Comparison of ENCODE assay signal across 11 cellular contexts in genomic region chr16:50685456-50686058, GRCh38. TPM values are rescaled to one million over a fixed set of nuclear protein-coding genes. Genes with fewer than 3 reads are reported as not detected.
A peak's percentile ranks its signal among the peaks of the same experiment; 100 is the strongest.
DNase-seq lines count a peak whose midpoint lies in the region; ATAC-seq and TF ChIP-seq lines count a peak whose summit lies in the region.
"Had no signal": no experiment of that assay in that cellular context is flagged by ENCODE, and none has a peak within 500 bp of the region (broad histone marks: within the 10 kb centered on the region; RNA-seq: fewer than 3 reads in every experiment).

No MANE protein-coding gene starts in this region.

- H3K9me3 ChIP-seq in RWPE2 (ENCODE audit: severe bottlenecking) (no peaks in the 10 kb centered on the region), esophagus (ENCODE audit: control insufficient read depth in 2 of 2, insufficient read depth in 1 of 2, low read depth in 1 of 2, low read length in 1 of 2) (no peaks in the 10 kb centered on the region), tibial artery (no peaks in the 10 kb centered on the region)

- H3K27me3 Mint-ChIP-seq in activated naive CD4-positive, alpha-beta T cell treated with anti-CD3 and anti-CD28 coated beads, Interleukin-2, amount 10 ng/mL, durations not matched to agents 7 days and 5 days: peaks cover 5% of the 10 kb centered on the region

- H3K4me3 Mint-ChIP-seq in activated naive CD4-positive, alpha-beta T cell treated with anti-CD3 and anti-CD28 coated beads, Interleukin-2, amount 10 ng/mL, durations not matched to agents 7 days and 5 days: no peak overlapping the region

- intact Hi-C loops in tibial artery (cut with DNase I; ENCODE audit: low total_unique reads): no loop called here

- H3K9me3 Mint-ChIP-seq in activated naive CD4-positive, alpha-beta T cell treated with anti-CD3 and anti-CD28 coated beads, Interleukin-2, amount 10 ng/mL, durations not matched to agents 7 days and 5 days: no peaks in the 10 kb centered on the region

- H3K4me1 ChIP-seq in RWPE2 (ENCODE audit: insufficient read depth, poor library complexity, severe bottlenecking) (no peaks in the 10 kb centered on the region), esophagus (ENCODE audit: control insufficient read depth in 2 of 2, insufficient read depth in 2 of 2, low read length in 1 of 2) (peaks cover 3 to 8% of the 10 kb centered on the region in 2 donors), tibial artery (peaks cover 0 to 6% (median 0%) of the 10 kb centered on the region in 4 donors)

- 0 out of 3 replicates have a peak, but pooled peaks have one; percentile 48 for ATAC-seq in RWPE2 (ENCODE audit: low read depth)

- no peak overlapping the region for H3K4me3 ChIP-seq in RWPE2 (ENCODE audit: severe bottlenecking)
- no peak overlapping the region for H3K4me3 ChIP-seq in esophagus (ENCODE audit: low read depth in 1 of 2, low read length in 2 of 2)
- no peak overlapping the region for H3K4me3 ChIP-seq in tibial artery

- H3K36me3 Mint-ChIP-seq in activated naive CD4-positive, alpha-beta T cell treated with anti-CD3 and anti-CD28 coated beads, Interleukin-2, amount 10 ng/mL, durations not matched to agents 7 days and 5 days: peaks cover 2% of the 10 kb centered on the region

- CTCF ChIA-PET in activated naive CD4-positive, alpha-beta T cell treated with anti-CD3 and anti-CD28 coated beads, Interleukin-2, amount 10 ng/mL, durations not matched to agents 7 days and 5 days (lab: Charles Lee): interaction anchor here (0.6 to 3.8 kb wide), 6 partner anchors 8 to 70 kb away, joined by 3 to 23 read pairs (median 4); no protein-coding TSS in a partner anchor

- H3K27me3 ChIP-seq in RWPE2 (ENCODE audit: insufficient read depth, poor library complexity, severe bottlenecking): no peaks in the 10 kb centered on the region
- no peaks in the 10 kb centered on the region for H3K27me3 ChIP-seq in esophagus (ENCODE audit: control insufficient read depth in 1 of 2, insufficient read depth in 2 of 2, low read length in 2 of 2)
- H3K27me3 ChIP-seq in tibial artery: no peaks in the 10 kb centered on the region

- TF ChIP-seq CTCF in RWPE2 (IDR thresholded peaks at IDR 0.05; ENCODE audit: poor library complexity, severe bottlenecking): no peak
- TF ChIP-seq CTCF in tibial artery (IDR thresholded peaks at IDR 0.05): no peak

- H3K36me3 ChIP-seq in RWPE2 (ENCODE audit: low read depth) (no peaks in the 10 kb centered on the region), esophagus (ENCODE audit: control insufficient read depth in 2 of 2, insufficient read depth in 2 of 2, low read length in 1 of 2) (no peaks in the 10 kb centered on the region), tibial artery (no peaks in the 10 kb centered on the region)

- WGBS in esophagus, 2 donors: 71 to 72% methylated on average over 8 of the region's 8 CpGs

- DNase-seq in activated naive CD4-positive, alpha-beta T cell treated with anti-CD3 and anti-CD28 coated beads, Interleukin-2, amount 10 ng/mL, durations not matched to agents 7 days and 5 days: no peak
- DNase-seq in activated naive CD4-positive, alpha-beta T cell treated with Interleukin-2 at 50 U/mL for 16 hours: no peak
- no peak for DNase-seq in RWPE2 (ENCODE audit: low spot score)
- DNase-seq in tibial artery: peak; percentile 51 to 59
- no peak for DNase-seq in nucleus accumbens (lab: John Stamatoyannopoulos, UW)
- no peak for DNase-seq in DMS153 treated with DMSO at 0.1 percent for 48 hours (lab: John Stamatoyannopoulos, UW; ENCODE audit: unreplicated experiment)
- DNase-seq in NAMALWA (ENCODE audit: low spot score): no peak
- DNase-seq: central memory CD4-positive, alpha-beta T cell; GDM1 had no signal

- peak overlapping the region; percentile 87 for H3K27ac Mint-ChIP-seq in activated naive CD4-positive, alpha-beta T cell treated with anti-CD3 and anti-CD28 coated beads, Interleukin-2, amount 10 ng/mL, durations not matched to agents 7 days and 5 days

- H3K27ac ChIP-seq in RWPE2 (ENCODE audit: poor library complexity, severe bottlenecking) (no peak overlapping the region), esophagus (ENCODE audit: low read depth in 2 of 2, low read length in 1 of 2) (peak overlapping the region; percentile 35 to 67), tibial artery (no peak overlapping the region)
- H3K27ac ChIP-seq: KMS-11 had no signal

- H3K4me1 Mint-ChIP-seq in activated naive CD4-positive, alpha-beta T cell treated with anti-CD3 and anti-CD28 coated beads, Interleukin-2, amount 10 ng/mL, durations not matched to agents 7 days and 5 days: peaks cover 56% of the 10 kb centered on the region

RNA-seq across cellular contexts. Expression of gene SNX20, which starts 4.4 kb away (rescaled TPM):
- polyA plus RNA-seq in esophagus: under 1 TPM; 0.43 to 0.75 TPM

RNA-seq across cellular contexts. Expression of gene NOD2, which starts 7.8 kb away (rescaled TPM):
- polyA plus RNA-seq in esophagus: 10 to 100 TPM in 1 of 2 donors, 1 to 10 TPM in 1; 6.2 to 11.0 TPM

RNA-seq across cellular contexts. Expression of gene CYLD, which starts 56.3 kb away (rescaled TPM):
- 10 to 100 TPM; 11.6 to 12.1 TPM for polyA plus RNA-seq in esophagus

Comparison
In these comparisons a context has a peak if more than half of its experiments do, and no peak if none do; other contexts are left out.
1. DNase-seq: peak in tibial artery (2 of 2); none in activated naive CD4-positive, alpha-beta T cell treated with anti-CD3 and anti-CD28 coated beads, Interleukin-2, amount 10 ng/mL, durations not matched to agents 7 days and 5 days (single experiment), activated naive CD4-positive, alpha-beta T cell treated with Interleukin-2 at 50 U/mL for 16 hours (single experiment), RWPE2 (single experiment), nucleus accumbens (0 of 56), DMS153 treated with DMSO at 0.1 percent for 48 hours (single experiment) and NAMALWA (single experiment).
2. H3K27ac ChIP-seq: peak in esophagus (2 of 2); none in RWPE2 (single experiment) and tibial artery (0 of 2).